Comparison of ENCODE assay signal across 12 cellular contexts in genomic region chr3:120274739-120275167, GRCh38. TPM values are rescaled to one million over a fixed set of nuclear protein-coding genes. Genes with fewer than 3 reads are reported as not detected.
A peak's percentile ranks its signal among the peaks of the same experiment; 100 is the strongest.
DNase-seq lines count a peak whose midpoint lies in the region; ATAC-seq, FAIRE-seq and TF ChIP-seq lines count a peak whose summit lies in the region.
"Had no signal": no experiment of that assay in that cellular context is flagged by ENCODE, and none has a peak within 500 bp of the region (broad histone marks: within the 10 kb centered on the region; RNA-seq: fewer than 3 reads in every experiment).

No MANE protein-coding gene starts in this region.

- H3K4me3 Mint-ChIP-seq in activated naive CD8-positive, alpha-beta T cell treated with anti-CD3 and anti-CD28 coated beads, Interleukin-2, amount 50 U/mL, for 24 hours, result no peak overlapping the region

- H3K4me3 ChIP-seq in A549, result no peak overlapping the region
- H3K4me3 ChIP-seq in adrenal gland, result no peak overlapping the region
- H3K4me3 ChIP-seq: transverse colon had no signal

- no peak for FAIRE-seq in A549 (lab: Jason Lieb, UNC)
- FAIRE-seq: GM18507 had no signal

- no peaks in the 10 kb centered on the region; the same call in 2 of the 3 replicates for H3K9me3 ChIP-seq in A549
- H3K9me3 ChIP-seq in adrenal gland (replicated peaks in 1 of 3), result no peaks in the 10 kb centered on the region
- H3K9me3 ChIP-seq: transverse colon had no signal

- no peaks in the 10 kb centered on the region for H3K36me3 Mint-ChIP-seq in activated naive CD8-positive, alpha-beta T cell treated with anti-CD3 and anti-CD28 coated beads, Interleukin-2, amount 50 U/mL, for 24 hours (ENCODE audit: low read depth)

- peaks cover 5% of the 10 kb centered on the region; the same call in 1 of the 3 replicates for H3K4me1 ChIP-seq in A549
- no peaks in the 10 kb centered on the region for H3K4me1 ChIP-seq in adrenal gland (replicated peaks in 1 of 2)

- H3K36me3 ChIP-seq in adrenal gland (replicated peaks in 1 of 2), result no peaks in the 10 kb centered on the region
- H3K36me3 ChIP-seq: transverse colon had no signal

- TF ChIP-seq RAD21 in A549 (conservative IDR thresholded peaks at IDR 0.05 in 1 of 2, IDR thresholded peaks at IDR 0.05 in 1 of 2), result no peak

- in situ Hi-C loops in GM13977 (cut with MboI; ENCODE audit: low pct_unique_long_range_greater_than_20kb, low sequenced_read_pairs, unreplicated experiment), result loop anchor here (25.0 kb wide), 1 partner anchor 513 kb away; no protein-coding TSS in a partner anchor

- H3K27me3 Mint-ChIP-seq in activated naive CD8-positive, alpha-beta T cell treated with anti-CD3 and anti-CD28 coated beads, Interleukin-2, amount 50 U/mL, for 24 hours, result peaks cover 31% of the 10 kb centered on the region

- peak in 1 of 2 experiments; percentile 48; a peak in 3 of 6 replicates for ATAC-seq in A549
- ATAC-seq in left colon, result no peak
- no peak for ATAC-seq in activated naive CD8-positive, alpha-beta T cell treated with anti-CD3 and anti-CD28 coated beads, Interleukin-2, amount 50 U/mL, for 24 hours

- DNase-seq in A549 (ENCODE audit: low read depth in 1 of 2, low spot score in 1 of 2) (peak in 1 of 2 experiments; percentile 21), NCI-H146 (lab: John Stamatoyannopoulos, UW) (peak; percentile 49), adrenal gland (peak in 6 of 7 donors; percentile 33 to 60 (median 41)), left colon (peak; percentile 11 to 45), GM13977 (ENCODE audit: low spot score) (no peak), GM10248 (ENCODE audit: extremely low spot score) (no peak), erythroblast (lab: John Stamatoyannopoulos, UW) (no peak)
- no peak for DNase-seq in activated naive CD8-positive, alpha-beta T cell treated with anti-CD3 and anti-CD28 coated beads, Interleukin-2, amount 50 U/mL, for 24 hours
- DNase-seq: SIG-M5, transverse colon had no signal

- CTCF ChIA-PET in A549 (lab: Yijun Ruan, JAX) (interaction anchor here (1.1 to 1.2 kb wide), 2 partner anchors 10 to 11 kb away, joined by 3 to 4 read pairs; partner anchors contain the start of gene GPR156), GM10248 (lab: Yijun Ruan, JAX) (interaction anchor here (0.9 kb wide), 1 partner anchor 31 kb away, joined by 3 read pairs; no protein-coding TSS in a partner anchor)

- WGBS in A549 (ENCODE audit: missing lambda C conversion rate), result 22% methylated on average over 5 of the region's 5 CpGs
- WGBS in adrenal gland, 4 donors, result 43 to 60% (median 46%) methylated on average over 5 of the region's 5 CpGs

- TF ChIP-seq CTCF in A549 (IDR thresholded peaks at IDR 0.05) (no peak), adrenal gland (IDR thresholded peaks at IDR 0.05) (no peak), GM13977 (IDR thresholded peaks at IDR 0.05; ENCODE audit: extremely low read depth, insufficient read depth, missing control alignments) (no peak), GM10248 (IDR thresholded peaks at IDR 0.05; ENCODE audit: control extremely low read depth, extremely low read depth, low read depth, missing control alignments) (no peak)

- TF ChIP-seq POLR2A in A549 (IDR thresholded peaks at IDR 0.05; ENCODE audit: low read length), result no peak
- no peak for TF ChIP-seq POLR2A in adrenal gland (IDR thresholded peaks at IDR 0.05)
- no peak for TF ChIP-seq POLR2A in erythroblast (IDR thresholded peaks at IDR 0.05; ENCODE audit: low read length)

- peak overlapping the region; percentile 26; the same call in 1 of the 3 replicates for H3K4me2 ChIP-seq in A549

- H3K9me3 Mint-ChIP-seq in activated naive CD8-positive, alpha-beta T cell treated with anti-CD3 and anti-CD28 coated beads, Interleukin-2, amount 50 U/mL, for 24 hours, result no peaks in the 10 kb centered on the region

- no peaks in the 10 kb centered on the region for H3K27me3 ChIP-seq in adrenal gland
- H3K27me3 ChIP-seq: transverse colon had no signal

- H3K27ac ChIP-seq in A549, result no peak overlapping the region
- no peak overlapping the region for H3K27ac ChIP-seq in adrenal gland
- H3K27ac ChIP-seq: transverse colon had no signal

- no peak for TF ChIP-seq EP300 in A549 (IDR thresholded peaks at IDR 0.05)

- intact Hi-C loops in adrenal gland (cut with DNase I), result no loop called here
- intact Hi-C loops in left colon (cut with DNase I, micrococcal nuclease), result no loop called here

- H3K27ac Mint-ChIP-seq in activated naive CD8-positive, alpha-beta T cell treated with anti-CD3 and anti-CD28 coated beads, Interleukin-2, amount 50 U/mL, for 24 hours, result no peak overlapping the region

- POLR2A ChIA-PET in A549 (lab: Yijun Ruan, JAX), result interaction anchor here (1.6 kb wide), 1 partner anchor 75 kb away, joined by 4 read pairs; the partner anchor contains the start of gene LRRC58
- POLR2A ChIA-PET in GM10248 (lab: Yijun Ruan, JAX), result no interaction called here

- H3K4me1 Mint-ChIP-seq in activated naive CD8-positive, alpha-beta T cell treated with anti-CD3 and anti-CD28 coated beads, Interleukin-2, amount 50 U/mL, for 24 hours, result no peaks in the 10 kb centered on the region

TF ChIP-seq in A549, 52 proteins besides CTCF, POLR2A, EP300 and RAD21:
- TF ChIP-seq HOXB13 (CRISPR knock-in tag; IDR thresholded peaks at IDR 0.05; ENCODE audit: low read depth), result no peak
- no peak for TF ChIP-seq RFX5 (IDR thresholded peaks at IDR 0.05)
- TF ChIP-seq NPAS2 (CRISPR knock-in tag; IDR thresholded peaks at IDR 0.05; ENCODE audit: borderline replicate concordance), result no peak
- TF ChIP-seq MAX (IDR thresholded peaks at IDR 0.05), result no peak
- no peak for TF ChIP-seq CBX2 (IDR thresholded peaks at IDR 0.05; ENCODE audit: borderline replicate concordance, low read depth)

RNA-seq across cellular contexts. Expression of gene GPR156, which starts 10.3 kb away (rescaled TPM):
- polyA plus RNA-seq in A549 (2011; rRNA removed), result 0.63 and 0.68 TPM in 2 replicates
- 0.21 and 0.34 TPM in 2 replicates for polyA plus RNA-seq in A549 (2012; cell fraction: cytosol; rRNA removed)
- polyA plus RNA-seq in A549 (2012; cell fraction: nucleus; rRNA removed), result 0.41 and 0.65 TPM in 2 replicates
- polyA plus RNA-seq in A549 (2017; fragmentation: RNase III; extraction: RNeasy Plus Mini Kit Qiagen cat#74134 plus additional on column Dnase treatment), result 0.43 to 0.54 TPM (median 0.47 TPM) in 3 replicates
- 1.2 and 1.6 TPM in 2 replicates for polyA minus RNA-seq in A549 (2011; rRNA and poly(A)+ RNA removed)
- 1 to 10 TPM in 3 of 8 donors, under 1 TPM in 5; 0.32 to 1.5 (median 0.75) TPM for total RNA-seq in adrenal gland
- polyA plus RNA-seq in adrenal gland, result under 1 TPM; 0.29 to 0.48 (median 0.37) TPM
- total RNA-seq in left colon, result under 1 TPM in 1 of 2 donors, not detected in 1; 0.22 TPM
- polyA plus RNA-seq: aorta had no signal

Comparison
In these comparisons a context has a peak if more than half of its experiments do, and no peak if none do; other contexts are left out.
1. DNase-seq: peak in NCI-H146 (single experiment), adrenal gland (6 of 7) and left colon (2 of 2); none in GM13977 (single experiment), GM10248 (single experiment), erythroblast (0 of 2) and activated naive CD8-positive, alpha-beta T cell treated with anti-CD3 and anti-CD28 coated beads, Interleukin-2, amount 50 U/mL, for 24 hours (single experiment).